ENCODE assay signal across 8 cellular contexts in genomic region chr16:30760577-30761426, GRCh38. TPM values are rescaled to one million over a fixed set of nuclear protein-coding genes. Genes with fewer than 3 reads are reported as not detected.
A peak's percentile ranks its signal among the peaks of the same experiment; 100 is the strongest.
DNase-seq lines count a peak whose midpoint lies in the region; ATAC-seq, FAIRE-seq and TF ChIP-seq lines count a peak whose summit lies in the region.

No MANE protein-coding gene starts in this region.

- H3K27me3 ChIP-seq in heart left ventricle: no peaks in the 10 kb centered on the region
- H3K27me3 ChIP-seq in GM12878 (replicated peaks in 1 of 2; ENCODE audit: control insufficient read depth in 2 of 2, insufficient read depth in 2 of 2, low read length in 1 of 2): no peaks in the 10 kb centered on the region
- H3K27me3 ChIP-seq in lung (ENCODE audit: control insufficient read depth, insufficient read depth): no peaks in the 10 kb centered on the region

- H3K79me2 ChIP-seq in GM12878 (ENCODE audit: control insufficient read depth, insufficient read depth, low read length): peaks cover 15% of the 10 kb centered on the region

- peak; percentile 27 for FAIRE-seq in GM12878 (lab: Jason Lieb, UNC)

- WGBS in heart left ventricle, 4 donors: 29 to 34% (median 31%) methylated on average over 23 to 26 of the region's 26 CpGs
- WGBS in GM12878 (ENCODE audit: insufficient coverage, insufficient replicate concordance, low lambda C conversion rate, missing lambda C conversion rate): 12% methylated on average over 26 of the region's 26 CpGs
- 24 to 27% methylated on average over 26 of the region's 26 CpGs for WGBS in lung, 2 donors
- 26% methylated on average over 26 of the region's 26 CpGs for WGBS in urinary bladder

- H3K4me3 ChIP-seq in heart left ventricle: peak overlapping the region; percentile 70 to 99 (median 92)
- peak overlapping the region; percentile 83 for H3K4me3 ChIP-seq in GM12878
- H3K4me3 ChIP-seq in lung: peak overlapping the region; percentile 43
- peak overlapping the region; percentile 75 for H3K4me3 ChIP-seq in urinary bladder (ENCODE audit: low read depth, low read length)

- TF ChIP-seq RAD21 in GM12878 (IDR thresholded peaks at IDR 0.05; ENCODE audit: insufficient read depth, low read depth, low read length): no peak

- POLR2A ChIA-PET in GM12878 (lab: Charles Lee): interaction anchor here (0.5 to 1.6 kb wide), 3 partner anchors 13 to 67 kb away, joined by 4 to 9 read pairs (median 4); partner anchors contain the start of gene PHKG2

- TF ChIP-seq EP300 in GM12878 (IDR thresholded peaks at IDR 0.05; ENCODE audit: borderline replicate concordance in 1 of 2, control insufficient read depth in 1 of 2, low read depth in 2 of 2, low read length in 2 of 2): no peak

- TSS peak; percentile 70 for BruUV-seq in GM12878 (replicated peaks; lab: Mats Ljungman, UMichigan)

- TF ChIP-seq CTCF in heart left ventricle (IDR thresholded peaks at IDR 0.05) (no peak), GM12878 (IDR thresholded peaks at IDR 0.05 in 2 of 3, conservative IDR thresholded peaks at IDR 0.05 in 1 of 3; ENCODE audit: control insufficient read depth in 2 of 3, extremely low read depth in 1 of 3, insufficient read depth in 1 of 3, low read depth in 3 of 3, low read length in 3 of 3) (no peak), lung (IDR thresholded peaks at IDR 0.05; ENCODE audit: control extremely low read depth, extremely low read depth) (no peak)

- H3K4me2 ChIP-seq in GM12878 (ENCODE audit: control insufficient read depth, insufficient read depth): peak overlapping the region; percentile 93

- CTCF ChIA-PET in GM12878 (lab: Yijun Ruan, JAX): interaction anchor here (0.6 to 0.8 kb wide), 2 partner anchors 11 to 67 kb away, joined by 3 read pairs; no protein-coding TSS in a partner anchor

- H3K9me3 ChIP-seq in heart left ventricle (no peaks in the 10 kb centered on the region), GM12878 (replicated peaks; ENCODE audit: control insufficient read depth, insufficient read depth, low read length) (no peaks in the 10 kb centered on the region), lung (ENCODE audit: control insufficient read depth in 2 of 2, insufficient read depth in 1 of 2, low read length in 1 of 2) (no peaks in the 10 kb centered on the region)

- no peaks in the 10 kb centered on the region for H4K20me1 ChIP-seq in GM12878 (ENCODE audit: control insufficient read depth, insufficient read depth)

- H2AFZ ChIP-seq in GM12878 (ENCODE audit: control insufficient read depth, low read depth, low read length): peak overlapping the region; percentile 94

- SMC1A ChIA-PET in GM12878 (lab: Charles Lee; ENCODE audit: uncharacterized antibody, unreplicated experiment): interaction anchor here (1.8 kb wide), 1 partner anchor 181 kb away, joined by 5 read pairs; no protein-coding TSS in a partner anchor

- RAD21 ChIA-PET in GM12878 (lab: Charles Lee; ENCODE audit: unreplicated experiment): no interaction called here

- TF ChIP-seq POLR2A in heart left ventricle (IDR thresholded peaks at IDR 0.05) (no peak), GM12878 (IDR thresholded peaks at IDR 0.05; ENCODE audit: low read depth, low read length) (no peak)

- H3K36me3 ChIP-seq in heart left ventricle (peaks cover 0 to 56% (median 46%) of the 10 kb centered on the region in 9 donors), GM12878 (ENCODE audit: control insufficient read depth in 2 of 2, insufficient read depth in 2 of 2, low read length in 1 of 2) (peaks cover 14 to 20% of the 10 kb centered on the region in 2 experiments; a peak in 3 of 4 replicates), lung (ENCODE audit: control insufficient read depth in 2 of 2, insufficient read depth in 2 of 2, low read length in 2 of 2) (peaks cover 8 to 33% of the 10 kb centered on the region in 2 donors), urinary bladder (ENCODE audit: insufficient read depth) (no peaks in the 10 kb centered on the region)

- DNase-seq in heart left ventricle (no peak), Right ventricle myocardium superior (no peak), GM12878 (ENCODE audit: low read depth, low spot score) (no peak), lung (ENCODE audit: low spot score) (no peak), NCI-H524 treated with DMSO at 0.1 percent for 48 hours (lab: John Stamatoyannopoulos, UW) (no peak), NCI-H187 (lab: John Stamatoyannopoulos, UW) (no peak)

- peak overlapping the region; percentile 65 for H3K9ac ChIP-seq in GM12878 (ENCODE audit: control insufficient read depth, insufficient read depth, low read length)

- intact Hi-C loops in heart left ventricle (cut with DNase I) (loop anchor here in 2 of 10 donors (5.0 kb wide), 2 partner anchors 36 to 64 kb away; partner anchors contain the start of gene SRCAP (in 1 of the 2)), Right ventricle myocardium superior (cut with DNase I) (no loop called here), GM12878 (cut with micrococcal nuclease; ENCODE audit: unreplicated experiment) (loop anchor here (5.0 kb wide), 2 partner anchors 104 to 161 kb away; partner anchors contain the start of genes FBRS and FBXL19)

- H3K4me1 ChIP-seq in heart left ventricle (peaks cover 0 to 48% (median 26%) of the 10 kb centered on the region in 12 donors), GM12878 (ENCODE audit: control insufficient read depth, insufficient read depth, low read length) (peaks cover 9% of the 10 kb centered on the region), lung (ENCODE audit: control insufficient read depth in 2 of 2, insufficient read depth in 2 of 2, low read length in 2 of 2) (peaks cover 8 to 10% of the 10 kb centered on the region in 2 donors), urinary bladder (ENCODE audit: insufficient read depth) (no peaks in the 10 kb centered on the region)

- H3K27ac ChIP-seq in heart left ventricle (peak overlapping the region in 7 of 12 donors; percentile 53 to 97 (median 90)), GM12878 (ENCODE audit: control insufficient read depth, insufficient read depth) (peak overlapping the region; percentile 74), lung (ENCODE audit: low read depth in 1 of 2, low read length in 1 of 2) (no peak overlapping the region), urinary bladder (ENCODE audit: low read depth) (no peak overlapping the region)

- no peak for ATAC-seq in heart left ventricle
- no peak for ATAC-seq in Right ventricle myocardium superior (ENCODE audit: poor library complexity)
- ATAC-seq in GM12878: no peak
- peak; percentile 4 for ATAC-seq in lung (ENCODE audit: insufficient read depth, low FRiP score)
- ATAC-seq in GM19395 (IDR thresholded peaks at IDR 0.05; ENCODE audit: unreplicated experiment): no peak

- in situ Hi-C loops in GM12878 (cut with MboI): loop anchor here (25.0 kb wide), 1 partner anchor 1126 kb away; no protein-coding TSS in a partner anchor

RNA-seq across cellular contexts. Expression of gene CFAP119, which starts 1.1 kb away (rescaled TPM):
- total RNA-seq in heart left ventricle: 1 to 10 TPM in 4 of 9 donors, under 1 TPM in 5; 0.48 to 1.8 (median 0.95) TPM
- polyA plus RNA-seq in heart left ventricle: 1 to 10 TPM; 1.4 to 2.1 TPM
- total RNA-seq in Right ventricle myocardium superior: 0.46 TPM
- total RNA-seq in GM12878 (2013; cell fraction: nucleolus; rRNA removed): 3.5 and 5.5 TPM in 2 replicates
- total RNA-seq in GM12878 (2014; rRNA removed): 4.3 and 6.2 TPM in 2 replicates
- total RNA-seq in GM12878 (2014; rRNA removed; fragmentation: Illumina TruSeq; extraction: Trizol): 2.2 and 4.2 TPM in 2 replicates
- 5.8 and 7.3 TPM in 2 replicates for total RNA-seq in GM12878 (2021)
- polyA plus RNA-seq in GM12878 (2011; ENCODE audit: low read depth): 3.2 TPM
- polyA plus RNA-seq in GM12878 (2011; rRNA removed): 3.4 and 3.6 TPM in 2 replicates
- polyA plus RNA-seq in GM12878 (2011; cell fraction: cytosol; rRNA removed): 4.8 and 7.6 TPM in 2 replicates
- polyA plus RNA-seq in GM12878 (2011; cell fraction: nucleus; rRNA removed): 29.5 and 32.9 TPM in 2 replicates
- polyA plus RNA-seq in GM12878 (2012): 3.7 and 5.4 TPM in 2 replicates
- polyA plus RNA-seq in GM12878 (2014; fragmentation: Illumina TruSeq; extraction: Trizol): 0.52 and 4.2 TPM in 2 replicates
- 1 to 10 TPM; 3.2 to 3.9 TPM for polyA plus RNA-seq in GM12878 (2014; fragmentation: Nextera tagmentation; extraction: Ambion mirVana)
- polyA plus RNA-seq in GM12878 (2014; rRNA removed): 9.4 and 12.9 TPM in 2 replicates
- polyA plus RNA-seq in GM12878 (2016; fragmentation: Nextera tagmentation; extraction: Ambion mirVana): 1 to 10 TPM; 6.7 to 8.7 TPM
- polyA minus RNA-seq in GM12878 (2011; rRNA and poly(A)+ RNA removed): 1.1 and 1.6 TPM in 2 replicates
- polyA minus RNA-seq in GM12878 (2011; cell fraction: cytosol; rRNA and poly(A)+ RNA removed): 1.5 and 3.6 TPM in 2 replicates
- 3.9 and 5.3 TPM in 2 replicates for polyA minus RNA-seq in GM12878 (2011; cell fraction: nucleus; rRNA and poly(A)+ RNA removed)
- total RNA-seq in lung: 10 to 100 TPM in 1 of 2 donors, 1 to 10 TPM in 1; 7.3 to 29.5 TPM
- polyA plus RNA-seq in lung: 10 to 100 TPM; 13.8 to 19.7 TPM
- total RNA-seq in urinary bladder: 1.3 TPM
- 3.1 TPM for polyA plus RNA-seq in urinary bladder

RNA-seq across cellular contexts. Expression of gene RNF40, which starts 1.3 kb away (rescaled TPM):
- total RNA-seq in heart left ventricle (10 to 100 TPM; 29.3 to 62.0 (median 50.3) TPM), Right ventricle myocardium superior (29.4 TPM), GM12878 (2014; rRNA removed) (59.0 and 61.7 TPM in 2 replicates), GM12878 (2014; rRNA removed; fragmentation: Illumina TruSeq; extraction: Trizol) (32.7 and 40.7 TPM in 2 replicates), GM12878 (2021) (76.8 and 84.7 TPM in 2 replicates), lung (100 to 1,000 TPM in 1 of 2 donors, 10 to 100 TPM in 1; 77.6 to 103 TPM), urinary bladder (47.3 TPM)
- polyA plus RNA-seq in heart left ventricle (10 to 100 TPM; 31.3 to 66.9 TPM), GM12878 (2011; rRNA removed) (38.0 and 64.5 TPM in 2 replicates), GM12878 (2014; fragmentation: Illumina TruSeq; extraction: Trizol) (55.1 and 57.7 TPM in 2 replicates), GM12878 (2014; fragmentation: Nextera tagmentation; extraction: Ambion mirVana) (1 to 10 TPM; 3.7 to 8.0 TPM), GM12878 (2014; rRNA removed) (43.2 and 55.6 TPM in 2 replicates), GM12878 (2016; fragmentation: Nextera tagmentation; extraction: Ambion mirVana) (10 to 100 TPM; 93.2 to 97.6 TPM), lung (10 to 100 TPM; 54.1 to 80.4 TPM), urinary bladder (57.6 TPM)
- total RNA-seq in GM12878 (2013; cell fraction: nucleolus; rRNA removed): 82.9 and 87.4 TPM in 2 replicates
- 21.7 TPM for polyA plus RNA-seq in GM12878 (2011; ENCODE audit: low read depth)
- 46.3 and 55.2 TPM in 2 replicates for polyA plus RNA-seq in GM12878 (2011; cell fraction: cytosol; rRNA removed)
- 89.1 and 96.4 TPM in 2 replicates for polyA plus RNA-seq in GM12878 (2011; cell fraction: nucleus; rRNA removed)
- 38.1 and 38.2 TPM in 2 replicates for polyA plus RNA-seq in GM12878 (2012)
- polyA minus RNA-seq in GM12878 (2011; rRNA and poly(A)+ RNA removed): 61.7 and 73.7 TPM in 2 replicates
- polyA minus RNA-seq in GM12878 (2011; cell fraction: cytosol; rRNA and poly(A)+ RNA removed): 24.1 and 31.3 TPM in 2 replicates
- 30.2 and 46.3 TPM in 2 replicates for polyA minus RNA-seq in GM12878 (2011; cell fraction: nucleus; rRNA and poly(A)+ RNA removed)

RNA-seq across cellular contexts. Expression of gene PHKG2, which starts 12.6 kb away (rescaled TPM):
- total RNA-seq in heart left ventricle (10 to 100 TPM; 13.5 to 26.7 (median 17.9) TPM), Right ventricle myocardium superior (13.4 TPM), GM12878 (2014; rRNA removed) (41.8 and 43.9 TPM in 2 replicates), GM12878 (2014; rRNA removed; fragmentation: Illumina TruSeq; extraction: Trizol) (18.3 and 19.7 TPM in 2 replicates), GM12878 (2021) (35.8 and 38.0 TPM in 2 replicates), lung (10 to 100 TPM; 12.2 to 35.2 TPM), urinary bladder (9.1 TPM)
- polyA plus RNA-seq in heart left ventricle (10 to 100 TPM; 19.5 to 37.7 TPM), GM12878 (2011; rRNA removed) (26.6 and 36.1 TPM in 2 replicates), GM12878 (2014; fragmentation: Illumina TruSeq; extraction: Trizol) (26.0 and 36.4 TPM in 2 replicates), GM12878 (2014; fragmentation: Nextera tagmentation; extraction: Ambion mirVana) (1 to 10 TPM; 5.2 to 8.8 TPM), GM12878 (2014; rRNA removed) (47.4 and 54.2 TPM in 2 replicates), GM12878 (2016; fragmentation: Nextera tagmentation; extraction: Ambion mirVana) (10 to 100 TPM; 47.3 to 50.1 TPM), lung (10 to 100 TPM; 28.1 to 37.4 TPM), urinary bladder (28.9 TPM)
- total RNA-seq in GM12878 (2013; cell fraction: nucleolus; rRNA removed): 38.4 and 43.6 TPM in 2 replicates
- polyA plus RNA-seq in GM12878 (2011; ENCODE audit: low read depth): 16.3 TPM
- 42.5 and 54.9 TPM in 2 replicates for polyA plus RNA-seq in GM12878 (2011; cell fraction: cytosol; rRNA removed)
- 131 and 156 TPM in 2 replicates for polyA plus RNA-seq in GM12878 (2011; cell fraction: nucleus; rRNA removed)
- 26.0 and 30.1 TPM in 2 replicates for polyA plus RNA-seq in GM12878 (2012)
- polyA minus RNA-seq in GM12878 (2011; rRNA and poly(A)+ RNA removed): 25.9 and 39.8 TPM in 2 replicates
- polyA minus RNA-seq in GM12878 (2011; cell fraction: cytosol; rRNA and poly(A)+ RNA removed): 12.4 and 13.7 TPM in 2 replicates
- 22.2 and 47.6 TPM in 2 replicates for polyA minus RNA-seq in GM12878 (2011; cell fraction: nucleus; rRNA and poly(A)+ RNA removed)

RNA-seq across cellular contexts. Expression of gene ZNF629, which starts 26.2 kb away (rescaled TPM):
- total RNA-seq in heart left ventricle (10 to 100 TPM; 14.3 to 30.9 (median 22.7) TPM), Right ventricle myocardium superior (16.5 TPM), GM12878 (2014; rRNA removed) (0.51 and 0.54 TPM in 2 replicates), GM12878 (2014; rRNA removed; fragmentation: Illumina TruSeq; extraction: Trizol) (0.28 and 0.45 TPM in 2 replicates), GM12878 (2021) (0.69 and 0.77 TPM in 2 replicates), lung (10 to 100 TPM; 10.1 to 16.3 TPM), urinary bladder (7.2 TPM)
- polyA plus RNA-seq in heart left ventricle (10 to 100 TPM; 11.2 to 14.9 TPM), GM12878 (2011; rRNA removed) (0.06 and 0.12 TPM in 2 replicates), GM12878 (2014; fragmentation: Illumina TruSeq; extraction: Trizol) (0.48 and 0.59 TPM in 2 replicates), GM12878 (2014; fragmentation: Nextera tagmentation; extraction: Ambion mirVana) (under 1 TPM; 0.02 to 0.07 TPM), GM12878 (2014; rRNA removed) (0.35 and 0.38 TPM in 2 replicates), GM12878 (2016; fragmentation: Nextera tagmentation; extraction: Ambion mirVana) (under 1 TPM; 0.32 to 0.62 TPM), lung (1 to 10 TPM; 5.7 to 8.0 TPM), urinary bladder (11.2 TPM)
- total RNA-seq in GM12878 (2013; cell fraction: nucleolus; rRNA removed): 3.1 and 3.5 TPM in 2 replicates
- 1.2 TPM for polyA plus RNA-seq in GM12878 (2011; ENCODE audit: low read depth)
- polyA plus RNA-seq in GM12878 (2011; cell fraction: cytosol; rRNA removed): 0.12 and 0.13 TPM in 2 replicates
- 0.43 and 0.50 TPM in 2 replicates for polyA plus RNA-seq in GM12878 (2011; cell fraction: nucleus; rRNA removed)
- polyA plus RNA-seq in GM12878 (2012): 2.2 and 2.5 TPM in 2 replicates
- 0.15 TPM in 2 replicates for polyA minus RNA-seq in GM12878 (2011; rRNA and poly(A)+ RNA removed)
- polyA minus RNA-seq in GM12878 (2011; cell fraction: cytosol; rRNA and poly(A)+ RNA removed): 0.21 TPM in 1 of 2 replicates, not detected in the other
- polyA minus RNA-seq in GM12878 (2011; cell fraction: nucleus; rRNA and poly(A)+ RNA removed): 0.29 and 0.36 TPM in 2 replicates

Comparison
In these comparisons a context has a peak if more than half of its experiments do, and no peak if none do; other contexts are left out.
1. H3K27ac ChIP-seq: peak in heart left ventricle (7 of 12) and GM12878 (single experiment); none in lung (0 of 2) and urinary bladder (single experiment).
2. Peak in every context shown above with its lines, with median percentiles within 50 percentile points of each other: H3K4me3 ChIP-seq.